In genomic region chr15:65154720-65155119, GRCh38 we compare ENCODE assay signal across 16 cellular contexts. TPM values are rescaled to one million over a fixed set of nuclear protein-coding genes. Genes with fewer than 3 reads are reported as not detected.
DNase-seq lines count a peak whose midpoint lies in the region; ATAC-seq and TF ChIP-seq lines count a peak whose summit lies in the region.
"Had no signal": no experiment of that assay in that cellular context is flagged by ENCODE, and none has a peak within 500 bp of the region (broad histone marks: within the 10 kb centered on the region; RNA-seq: fewer than 3 reads in every experiment).

No MANE protein-coding gene starts in this region.

- DNase-seq in effector memory CD8-positive, alpha-beta T cell, result no peak
- DNase-seq in left lobe of liver (ENCODE audit: low spot score) (peak; percentile 54), heart left ventricle (no peak)
- no peak for DNase-seq in activated CD8-positive, alpha-beta T cell treated with anti-CD3 and anti-CD28 coated beads for 36 hours
- DNase-seq: ACHN; BE2C; C1 segment of cervical spinal cord; CD4-positive, CD25-positive, alpha-beta regulatory T cell; CD8-positive, alpha-beta memory T cell; COR-L47; DMS 273 treated with DMSO at 0.1 percent for 48 hours; DMS53; GOT3; H9 had no signal

- peaks cover 91% of the 10 kb centered on the region for H3K36me3 Mint-ChIP-seq in effector memory CD8-positive, alpha-beta T cell (ENCODE audit: insufficient read depth)
- peaks cover 30% of the 10 kb centered on the region for H3K36me3 Mint-ChIP-seq in activated CD8-positive, alpha-beta T cell treated with anti-CD3 and anti-CD28 coated beads for 36 hours (ENCODE audit: low read depth)

- H3K27ac Mint-ChIP-seq in effector memory CD8-positive, alpha-beta T cell, result peak overlapping the region; percentile 44 to 49
- H3K27ac Mint-ChIP-seq in activated CD8-positive, alpha-beta T cell treated with anti-CD3 and anti-CD28 coated beads for 36 hours, result no peak overlapping the region
- H3K27ac Mint-ChIP-seq: CD4-positive, CD25-positive, alpha-beta regulatory T cell; H9 had no signal

- H3K4me1 Mint-ChIP-seq in effector memory CD8-positive, alpha-beta T cell (ENCODE audit: low read depth in 2 of 2), result no peaks in the 10 kb centered on the region
- H3K4me1 Mint-ChIP-seq in activated CD8-positive, alpha-beta T cell treated with anti-CD3 and anti-CD28 coated beads for 36 hours (ENCODE audit: low read depth), result no peaks in the 10 kb centered on the region
- H3K4me1 Mint-ChIP-seq: CD4-positive, CD25-positive, alpha-beta regulatory T cell; CD8-positive, alpha-beta memory T cell; H9 had no signal

- peaks cover 0 to 100% (median 95%) of the 10 kb centered on the region in 9 donors for H3K36me3 ChIP-seq in heart left ventricle

- H3K4me1 ChIP-seq in heart left ventricle, result peaks cover 0 to 4% (median 0%) of the 10 kb centered on the region in 12 donors
- H3K4me1 ChIP-seq: BE2C had no signal

- H3K27me3 ChIP-seq in heart left ventricle, result no peaks in the 10 kb centered on the region
- H3K27me3 ChIP-seq: BE2C had no signal

- POLR2A ChIA-PET in activated CD8-positive, alpha-beta T cell treated with anti-CD3 and anti-CD28 coated beads for 36 hours (lab: Charles Lee), result no interaction called here

- 81 to 93% (median 90%) methylated on average over 6 of the region's 6 CpGs for WGBS in heart left ventricle, 4 donors

- TF ChIP-seq POLR2A in heart left ventricle (IDR thresholded peaks at IDR 0.05), result no peak

- CTCF ChIA-PET in activated CD8-positive, alpha-beta T cell treated with anti-CD3 and anti-CD28 coated beads for 36 hours (lab: Charles Lee), result no interaction called here

- ATAC-seq in effector memory CD8-positive, alpha-beta T cell (replicated peaks), result no peak
- ATAC-seq in left lobe of liver (peak; percentile 89), heart left ventricle (no peak), GM18909 (IDR thresholded peaks at IDR 0.05; ENCODE audit: poor library complexity, unreplicated experiment) (no peak)
- no peak for ATAC-seq in activated CD8-positive, alpha-beta T cell treated with anti-CD3 and anti-CD28 coated beads for 36 hours

- no peak overlapping the region for H3K4me3 Mint-ChIP-seq in effector memory CD8-positive, alpha-beta T cell
- H3K4me3 Mint-ChIP-seq in activated CD8-positive, alpha-beta T cell treated with anti-CD3 and anti-CD28 coated beads for 36 hours, result no peak overlapping the region
- H3K4me3 Mint-ChIP-seq: CD4-positive, CD25-positive, alpha-beta regulatory T cell; CD8-positive, alpha-beta memory T cell; H9 had no signal

- H3K27me3 Mint-ChIP-seq in effector memory CD8-positive, alpha-beta T cell, result no peaks in the 10 kb centered on the region
- H3K27me3 Mint-ChIP-seq in activated CD8-positive, alpha-beta T cell treated with anti-CD3 and anti-CD28 coated beads for 36 hours, result no peaks in the 10 kb centered on the region
- H3K27me3 Mint-ChIP-seq: CD4-positive, CD25-positive, alpha-beta regulatory T cell; CD8-positive, alpha-beta memory T cell had no signal

- intact Hi-C loops in activated CD8-positive, alpha-beta T cell treated with anti-CD3 and anti-CD28 coated beads for 36 hours (cut with micrococcal nuclease), result no loop called here
- intact Hi-C loops in heart left ventricle (cut with DNase I), result no loop called here

- no peaks in the 10 kb centered on the region for H3K9me3 Mint-ChIP-seq in effector memory CD8-positive, alpha-beta T cell
- no peaks in the 10 kb centered on the region for H3K9me3 Mint-ChIP-seq in activated CD8-positive, alpha-beta T cell treated with anti-CD3 and anti-CD28 coated beads for 36 hours
- H3K9me3 Mint-ChIP-seq: CD4-positive, CD25-positive, alpha-beta regulatory T cell; CD8-positive, alpha-beta memory T cell; H9 had no signal

- no peak overlapping the region for H3K27ac ChIP-seq in heart left ventricle
- H3K27ac ChIP-seq: KMS-11 had no signal

- no peak overlapping the region for H3K4me3 ChIP-seq in heart left ventricle

- no peak for TF ChIP-seq CTCF in activated CD8-positive, alpha-beta T cell treated with anti-CD3 and anti-CD28 coated beads for 36 hours (IDR thresholded peaks at IDR 0.05)
- TF ChIP-seq CTCF in heart left ventricle (IDR thresholded peaks at IDR 0.05), result no peak

- no peaks in the 10 kb centered on the region for H3K9me3 ChIP-seq in heart left ventricle
- H3K9me3 ChIP-seq: BE2C had no signal

RNA-seq across cellular contexts. Expression of gene PDCD7, which starts 21.1 kb away (rescaled TPM):
- total RNA-seq in left lobe of liver (9.7 TPM), heart left ventricle (10 to 100 TPM in 8 of 9 donors, 1 to 10 TPM in 1; 9.5 to 21.9 (median 13.9) TPM)
- total RNA-seq in activated CD8-positive, alpha-beta T cell treated with anti-CD3 and anti-CD28 coated beads for 36 hours, result 10 to 100 TPM; 33.8 to 35.1 TPM
- polyA plus RNA-seq in heart left ventricle, result 10 to 100 TPM; 10.6 to 11.1 TPM

RNA-seq across cellular contexts. Expression of gene CLPX, which starts 30.4 kb away (rescaled TPM):
- total RNA-seq in left lobe of liver, result 76.2 TPM
- total RNA-seq in activated CD8-positive, alpha-beta T cell treated with anti-CD3 and anti-CD28 coated beads for 36 hours, result 10 to 100 TPM; 76.7 to 77.4 TPM
- 10 to 100 TPM; 43.8 to 64.8 (median 57.2) TPM for total RNA-seq in heart left ventricle
- polyA plus RNA-seq in heart left ventricle, result 10 to 100 TPM; 11.2 to 29.2 TPM

RNA-seq across cellular contexts. Expression of gene UBAP1L, which starts 39.7 kb away (rescaled TPM):
- total RNA-seq in left lobe of liver (5.5 TPM), heart left ventricle (1 to 10 TPM in 7 of 9 donors, under 1 TPM in 2; 0.93 to 2.2 (median 1.3) TPM)
- 1 to 10 TPM; 2.9 to 3.3 TPM for total RNA-seq in activated CD8-positive, alpha-beta T cell treated with anti-CD3 and anti-CD28 coated beads for 36 hours
- polyA plus RNA-seq in heart left ventricle, result 1 to 10 TPM in 1 of 2 donors, under 1 TPM in 1; 0.51 to 1.8 TPM

RNA-seq across cellular contexts. Expression of gene CILP, which starts 56.6 kb away (rescaled TPM):
- total RNA-seq in left lobe of liver, result 1.3 TPM
- total RNA-seq in activated CD8-positive, alpha-beta T cell treated with anti-CD3 and anti-CD28 coated beads for 36 hours, result not detected
- total RNA-seq in heart left ventricle, result 10 to 100 TPM in 6 of 9 donors, 1 to 10 TPM in 3; 6.2 to 58.5 (median 12.3) TPM
- 10 to 100 TPM in 1 of 2 donors, under 1 TPM in 1; 0.76 to 12.0 TPM for polyA plus RNA-seq in heart left ventricle
- polyA plus RNA-seq: CD4-positive, CD25-positive, alpha-beta regulatory T cell had no signal
